In genomic region chr6:165718486-165718885, GRCh38 we compare ENCODE assay signal across 21 cellular contexts. TPM values are rescaled to one million over a fixed set of nuclear protein-coding genes. Genes with fewer than 3 reads are reported as not detected.
A peak's percentile ranks its signal among the peaks of the same experiment; 100 is the strongest.
DNase-seq lines count a peak whose midpoint lies in the region; ATAC-seq, FAIRE-seq and TF ChIP-seq lines count a peak whose summit lies in the region.
"Had no signal": no experiment of that assay in that cellular context is flagged by ENCODE, and none has a peak within 500 bp of the region (broad histone marks: within the 10 kb centered on the region; RNA-seq: fewer than 3 reads in every experiment).

No MANE protein-coding gene starts in this region.

- no peak overlapping the region for H2AFZ ChIP-seq in DND-41 (ENCODE audit: low read depth, low read length)
- H2AFZ ChIP-seq in astrocyte (ENCODE audit: low read depth, low read length) = peak overlapping the region; percentile 37

- H3K27me3 Mint-ChIP-seq in astrocyte (ENCODE audit: low read depth, unreplicated experiment) = peaks cover 9% of the 10 kb centered on the region

- no peaks in the 10 kb centered on the region for H3K27me3 ChIP-seq in DND-41 (ENCODE audit: insufficient read depth, low read length, poor library complexity)
- H3K27me3 ChIP-seq in astrocyte (ENCODE audit: insufficient read depth, low read length) = peaks cover 2% of the 10 kb centered on the region
- H3K27me3 ChIP-seq: sigmoid colon, vagina had no signal

- H4K20me1 ChIP-seq in DND-41 (ENCODE audit: insufficient read depth, low read length) = no peaks in the 10 kb centered on the region
- H4K20me1 ChIP-seq in astrocyte (ENCODE audit: insufficient read depth, low read length) = no peaks in the 10 kb centered on the region

- 0 out of 3 replicates have a peak, but pooled peaks have one; percentile 40 for ATAC-seq in DND-41 (ENCODE audit: insufficient read depth, low read depth)
- ATAC-seq: pancreas, Right ventricle myocardium inferior had no signal

- TF ChIP-seq CTCF in DND-41 (IDR thresholded peaks at IDR 0.05; ENCODE audit: borderline replicate concordance, extremely low read depth, low read length, poor library complexity, severe bottlenecking) = no peak
- TF ChIP-seq CTCF in astrocyte (IDR thresholded peaks at IDR 0.05; ENCODE audit: insufficient read depth, low read depth, low read length) = no peak
- no peak for TF ChIP-seq CTCF in fibroblast of the aortic adventitia (IDR thresholded peaks at IDR 0.05; ENCODE audit: insufficient read depth, low read length)

- no peak overlapping the region for H3K9ac ChIP-seq in DND-41 (ENCODE audit: low read depth, low read length)
- peak overlapping the region; percentile 78 for H3K9ac ChIP-seq in astrocyte (ENCODE audit: low read length)

- H3K36me3 Mint-ChIP-seq in astrocyte (ENCODE audit: low read depth, unreplicated experiment) = no peaks in the 10 kb centered on the region
- H3K36me3 Mint-ChIP-seq: activated CD4-positive, alpha-beta memory T cell treated with anti-CD3 and anti-CD28 coated beads for 36 hours; CD8-positive, alpha-beta memory T cell; naive B cell had no signal

- no peak overlapping the region for H3K4me2 ChIP-seq in DND-41 (ENCODE audit: insufficient read depth, low read length)
- peak overlapping the region; percentile 88 for H3K4me2 ChIP-seq in astrocyte (ENCODE audit: low read length)

- H3K4me1 Mint-ChIP-seq in astrocyte (ENCODE audit: low read depth, unreplicated experiment) = peaks cover 22% of the 10 kb centered on the region
- H3K4me1 Mint-ChIP-seq: CD8-positive, alpha-beta memory T cell; naive B cell had no signal

- no peaks in the 10 kb centered on the region for H3K9me3 Mint-ChIP-seq in astrocyte (ENCODE audit: unreplicated experiment)
- H3K9me3 Mint-ChIP-seq: activated CD4-positive, alpha-beta memory T cell treated with anti-CD3 and anti-CD28 coated beads for 36 hours; naive B cell had no signal

- H3K4me3 ChIP-seq in DND-41 (ENCODE audit: low read depth in 1 of 2, low read length in 2 of 2) (no peak overlapping the region), astrocyte (ENCODE audit: insufficient read depth, low read depth, low read length) (peak overlapping the region; percentile 46), fibroblast of the aortic adventitia (ENCODE audit: low read depth, low read length) (peak overlapping the region; percentile 20)
- H3K4me3 ChIP-seq: pancreas, sigmoid colon, vagina had no signal

- H3K27ac ChIP-seq in DND-41 (ENCODE audit: low read length) = no peak overlapping the region
- H3K27ac ChIP-seq in astrocyte (ENCODE audit: low read depth, low read length) = peak overlapping the region; percentile 90
- H3K27ac ChIP-seq: pancreas, sigmoid colon, vagina had no signal

- no peak for FAIRE-seq in astrocyte (lab: Jason Lieb, UNC)
- FAIRE-seq: pancreas had no signal

- H3K4me1 ChIP-seq in DND-41 (ENCODE audit: insufficient read depth, low read length) = peaks cover 3% of the 10 kb centered on the region; the same call in 1 of the 2 replicates
- peaks cover 19% of the 10 kb centered on the region for H3K4me1 ChIP-seq in astrocyte (ENCODE audit: insufficient read depth, low read length)
- H3K4me1 ChIP-seq: pancreas, vagina had no signal

- H3K36me3 ChIP-seq in DND-41 (ENCODE audit: insufficient read depth, low read length) = no peaks in the 10 kb centered on the region
- no peaks in the 10 kb centered on the region for H3K36me3 ChIP-seq in astrocyte (ENCODE audit: insufficient read depth, low read length)
- H3K36me3 ChIP-seq: pancreas, sigmoid colon, vagina had no signal

- H3K4me3 Mint-ChIP-seq in astrocyte (ENCODE audit: unreplicated experiment) = no peak overlapping the region
- H3K4me3 Mint-ChIP-seq: activated CD4-positive, alpha-beta memory T cell treated with anti-CD3 and anti-CD28 coated beads for 36 hours; CD8-positive, alpha-beta memory T cell; naive B cell had no signal

- H3K9me3 ChIP-seq in DND-41 (ENCODE audit: insufficient read depth, low read length, severe bottlenecking) (no peaks in the 10 kb centered on the region), astrocyte (ENCODE audit: insufficient read depth, low read depth, low read length) (no peaks in the 10 kb centered on the region)
- H3K9me3 ChIP-seq: pancreas, sigmoid colon, vagina had no signal

- DNase-seq in DND-41 (no peak), astrocyte (ENCODE audit: low read depth) (peak; percentile 64), fibroblast of the aortic adventitia (ENCODE audit: low read depth) (peak; percentile 85), stromal cell of bone marrow (ENCODE audit: low read depth) (peak; percentile 47), Kasumi-1 (lab: John Stamatoyannopoulos, UW) (no peak), NOMO-1 (lab: John Stamatoyannopoulos, UW; ENCODE audit: unreplicated experiment in 2 of 2) (no peak)
- no peak for DNase-seq in effector CD8-positive, alpha-beta T cell (lab: John Stamatoyannopoulos, UW)
- DNase-seq: activated CD4-positive, alpha-beta memory T cell treated with anti-CD3 and anti-CD28 coated beads for 36 hours; activated gamma-delta T cell treated with Interleukin-2 at 50 U/mL for 16 hours; AML-193; CD8-positive, alpha-beta memory T cell; DMS53; effector CD4-positive, alpha-beta T cell; mammary epithelial cell; naive B cell; NCI-H187; NCI-H774; pancreas; sigmoid colon had no signal

- H3K79me2 ChIP-seq in DND-41 (ENCODE audit: insufficient read depth, low read length) (no peaks in the 10 kb centered on the region), astrocyte (ENCODE audit: insufficient read depth, low read length) (no peaks in the 10 kb centered on the region)

- peak overlapping the region; percentile 73 for H3K27ac Mint-ChIP-seq in astrocyte (ENCODE audit: unreplicated experiment)
- H3K27ac Mint-ChIP-seq: activated CD4-positive, alpha-beta memory T cell treated with anti-CD3 and anti-CD28 coated beads for 36 hours; CD8-positive, alpha-beta memory T cell had no signal

RNA-seq across cellular contexts. Expression of gene PDE10A, which starts 55.4 kb away (rescaled TPM):
- total RNA-seq in astrocyte = 5.4 and 7.4 TPM in 2 replicates
- 6.1 and 12.7 TPM in 2 replicates for total RNA-seq in fibroblast of the aortic adventitia (ENCODE audit: low replicate concordance)
- total RNA-seq: activated CD4-positive, alpha-beta memory T cell treated with anti-CD3 and anti-CD28 coated beads for 36 hours; CD8-positive, alpha-beta memory T cell; mammary epithelial cell had no signal

Comparison
In these comparisons a context has a peak if more than half of its experiments do, and no peak if none do; other contexts are left out.
1. DNase-seq: peak in astrocyte (single experiment), fibroblast of the aortic adventitia (single experiment) and stromal cell of bone marrow (single experiment); none in DND-41 (single experiment), Kasumi-1 (0 of 2), NOMO-1 (0 of 2) and effector CD8-positive, alpha-beta T cell (single experiment).
2. H3K4me3 ChIP-seq: peak in astrocyte (single experiment) and fibroblast of the aortic adventitia (single experiment); none in DND-41 (0 of 2).